In the genomic region with DNA sequence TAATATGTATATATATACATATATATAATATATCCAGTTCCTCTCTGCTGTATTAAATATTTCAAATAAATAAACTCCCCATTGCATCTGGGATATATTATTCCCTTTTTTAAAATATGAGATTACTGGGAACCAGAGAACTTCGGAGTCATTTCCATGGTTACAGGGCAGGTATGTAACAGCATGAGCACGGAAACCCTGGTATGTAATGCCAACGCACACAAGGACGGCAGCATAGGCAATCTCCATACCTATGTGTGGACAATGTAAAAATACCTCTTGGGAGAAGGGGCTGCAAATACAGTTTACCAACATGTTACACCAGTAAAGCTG, we compare ENCODE assay signal across 9 cellular contexts.
A peak's percentile ranks its signal among the peaks of the same experiment; 100 is the strongest.
DNase-seq lines count a peak whose midpoint lies in the region; ATAC-seq, FAIRE-seq and TF ChIP-seq lines count a peak whose summit lies in the region.
"Had no signal": no experiment of that assay in that cellular context is flagged by ENCODE, and none has a peak within 500 bp of the region (broad histone marks: within the 10 kb centered on the region; RNA-seq: fewer than 3 reads in every experiment).

No MANE protein-coding gene starts in this region.

- H3K4me1 ChIP-seq in CD8-positive, alpha-beta memory T cell (ENCODE audit: insufficient read depth, low read length), result peaks cover 4% of the 10 kb centered on the region
- no peaks in the 10 kb centered on the region for H3K4me1 ChIP-seq in HUES64 (ENCODE audit: insufficient read depth, low read length)
- H3K4me1 ChIP-seq in H1 (replicated peaks in 1 of 4; ENCODE audit: control insufficient read depth in 3 of 4, insufficient read depth in 4 of 4, low read length in 3 of 4), result peaks cover 0 to 3% (median 0%) of the 10 kb centered on the region in 4 experiments; a peak in 1 of 7 replicates
- no peaks in the 10 kb centered on the region for H3K4me1 ChIP-seq in prostate gland (replicated peaks)

- no peak for TF ChIP-seq EP300 in H1 (IDR thresholded peaks at IDR 0.05; ENCODE audit: borderline replicate concordance in 1 of 2, low read depth in 2 of 2, low read length in 2 of 2)

- no peak for TF ChIP-seq RAD21 in H1 (IDR thresholded peaks at IDR 0.05 in 1 of 2, conservative IDR thresholded peaks at IDR 0.05 in 1 of 2; ENCODE audit: low read depth in 2 of 2, low read length in 2 of 2)

- peaks cover 0 to 7% (median 0%) of the 10 kb centered on the region in 5 donors for H3K9me3 Mint-ChIP-seq in CD8-positive, alpha-beta memory T cell

- H3K27me3 ChIP-seq in CD8-positive, alpha-beta memory T cell (ENCODE audit: insufficient read depth, low read length, poor library complexity, severe bottlenecking), result no peaks in the 10 kb centered on the region
- no peaks in the 10 kb centered on the region; the same call in 1 of the 2 replicates for H3K27me3 ChIP-seq in HUES64 (ENCODE audit: insufficient read depth, low read length)
- no peaks in the 10 kb centered on the region for H3K27me3 ChIP-seq in H1 (replicated peaks in 1 of 4; ENCODE audit: control insufficient read depth in 3 of 4, extremely low read depth in 1 of 4, insufficient read depth in 3 of 4, low read length in 3 of 4)
- H3K27me3 ChIP-seq in prostate gland (replicated peaks; ENCODE audit: insufficient read depth), result no peaks in the 10 kb centered on the region

- H3K4me3 ChIP-seq in CD8-positive, alpha-beta memory T cell (ENCODE audit: low read length), result peak overlapping the region; percentile 70
- H3K4me3 ChIP-seq in HUES64 (ENCODE audit: low read length) (peak overlapping the region; percentile 59; the same call in 1 of the 2 replicates), H1 (ENCODE audit: extremely low read depth in 1 of 4, insufficient read depth in 2 of 4, low read depth in 3 of 4, low read length in 4 of 4) (peak overlapping the region in 3 of 4 experiments; percentile 33 to 59 (median 56); a peak in 3 of 8 replicates), prostate gland (peak overlapping the region; percentile 39 to 42)

- H4K8ac ChIP-seq in H1 (ENCODE audit: extremely low read depth, insufficient read depth, low read length), result no peak overlapping the region

- no peak overlapping the region for H2BK20ac ChIP-seq in H1 (ENCODE audit: low read length)

- no peaks in the 10 kb centered on the region for H3K36me3 ChIP-seq in CD8-positive, alpha-beta memory T cell (ENCODE audit: insufficient read depth, low read length)
- H3K36me3 ChIP-seq in HUES64 (ENCODE audit: insufficient read depth, low read length) (no peaks in the 10 kb centered on the region), H1 (ENCODE audit: control insufficient read depth in 2 of 4, insufficient read depth in 4 of 4, low read length in 3 of 4) (no peaks in the 10 kb centered on the region), prostate gland (no peaks in the 10 kb centered on the region)

- no peak overlapping the region for H3K4ac ChIP-seq in H1 (replicated peaks; ENCODE audit: insufficient read length, low read depth, low read length)

- H3K56ac ChIP-seq in H1 (replicated peaks; ENCODE audit: insufficient read length, low read depth, low read length), result no peak overlapping the region

- 94% methylated on average over 4 of the region's 4 CpGs for WGBS in HUES64
- WGBS in H1 (ENCODE audit: extremely low coverage in 1 of 2, insufficient coverage in 1 of 2, insufficient read length in 1 of 2, insufficient replicate concordance in 2 of 2, low coverage in 1 of 2, low lambda C conversion rate in 2 of 2, missing lambda C conversion rate in 1 of 2), 2 experiments, result 57% methylated on average over 3 of the region's 4 CpGs; no CpG with 5 or more reads in 1 of the 2 experiments
- 0% methylated on average over 4 of the region's 4 CpGs for WGBS in prostate gland

- no peak overlapping the region for H2AFZ ChIP-seq in H1 (ENCODE audit: low read length)

- no peak overlapping the region for H3K23ac ChIP-seq in H1 (ENCODE audit: insufficient read length)

- no peak overlapping the region for H2AK5ac ChIP-seq in H1 (ENCODE audit: low read depth, low read length)

- TF ChIP-seq POLR2A in H1 (IDR thresholded peaks at IDR 0.05; ENCODE audit: control extremely low read depth in 1 of 2, low read depth in 2 of 2, low read length in 2 of 2) (no peak), prostate gland (IDR thresholded peaks at IDR 0.05) (no peak), erythroblast (IDR thresholded peaks at IDR 0.05; ENCODE audit: low read length) (no peak)

- no peak overlapping the region for H3K14ac ChIP-seq in H1 (ENCODE audit: insufficient read length)

- peaks cover 0 to 5% (median 0%) of the 10 kb centered on the region in 3 donors for H3K36me3 Mint-ChIP-seq in CD8-positive, alpha-beta memory T cell

- POLR2A ChIA-PET in CD8-positive, alpha-beta memory T cell (lab: Charles Lee), result no interaction called here
- POLR2A ChIA-PET in H1 (lab: Charles Lee; ENCODE audit: partially characterized antibody), result interaction anchor here (1.0 kb wide), 1 partner anchor 63 kb away, joined by 3 read pairs; a partner anchor contains a TSS

- no peak overlapping the region for H3K27ac ChIP-seq in CD8-positive, alpha-beta memory T cell (ENCODE audit: low read depth, low read length)
- no peak overlapping the region for H3K27ac ChIP-seq in HUES64 (ENCODE audit: low read depth, low read length)
- no peak overlapping the region for H3K27ac ChIP-seq in H1 (ENCODE audit: low read depth, low read length)
- H3K27ac ChIP-seq in prostate gland, result no peak overlapping the region

- H3K27ac Mint-ChIP-seq in CD8-positive, alpha-beta memory T cell, result peak overlapping the region in 5 of 8 donors; percentile 35 to 92 (median 90)

- CTCF ChIA-PET in CD8-positive, alpha-beta memory T cell (lab: Charles Lee), result interaction anchor here (1.5 kb wide), 1 partner anchor 26 kb away, joined by 6 read pairs; no protein-coding TSS in a partner anchor
- CTCF ChIA-PET in H1 (lab: Charles Lee; ENCODE audit: partially characterized antibody), result interaction anchor here (0.7 to 2.8 kb wide), 8 partner anchors 10 to 241 kb away, joined by 3 to 10 read pairs (median 4); no protein-coding TSS in a partner anchor

- H3K4me1 Mint-ChIP-seq in CD8-positive, alpha-beta memory T cell, result peaks cover 7 to 49% (median 17%) of the 10 kb centered on the region in 3 donors

- H3K23me2 ChIP-seq in H1 (ENCODE audit: low read depth, low read length), result no peaks in the 10 kb centered on the region

- in situ Hi-C loops in G401 (cut with HindIII; ENCODE audit: low sequenced_read_pairs), result no loop called here

- no peaks in the 10 kb centered on the region for H4K20me1 ChIP-seq in H1 (replicated peaks in 1 of 2; ENCODE audit: control insufficient read depth in 1 of 2, insufficient read depth in 2 of 2, low read length in 2 of 2)

- H2BK12ac ChIP-seq in H1 (ENCODE audit: low read depth, low read length), result no peak overlapping the region

- ATAC-seq in HG03097 (IDR thresholded peaks at IDR 0.05; ENCODE audit: low FRiP score, unreplicated experiment), result no peak

- H3K27me3 Mint-ChIP-seq in CD8-positive, alpha-beta memory T cell, result peaks cover 0 to 5% of the 10 kb centered on the region in 2 donors

- FAIRE-seq in H1 (lab: Jason Lieb, UNC), result no peak

- H3K9ac ChIP-seq in HUES64 (ENCODE audit: low read depth, low read length) (no peak overlapping the region), H1 (replicated peaks in 1 of 4; ENCODE audit: extremely low read depth in 1 of 4, low read depth in 3 of 4, low read length in 3 of 4) (no peak overlapping the region)

- H3K18ac ChIP-seq in H1 (ENCODE audit: extremely low read depth, low read length), result no peak overlapping the region; the same call in 1 of the 2 replicates

- intact Hi-C loops in prostate gland (cut with DNase I), result no loop called here

- no peaks in the 10 kb centered on the region for H3K79me1 ChIP-seq in H1 (ENCODE audit: low read depth, low read length)

- H4K91ac ChIP-seq in H1 (replicated peaks; ENCODE audit: insufficient read length, low read length), result no peak overlapping the region

- no peaks in the 10 kb centered on the region for H3K79me2 ChIP-seq in H1 (ENCODE audit: control insufficient read depth in 1 of 2, insufficient read depth in 2 of 2, low read length in 2 of 2)

- H2BK15ac ChIP-seq in H1 (ENCODE audit: low read length), result no peak overlapping the region

- H2BK120ac ChIP-seq in H1 (replicated peaks; ENCODE audit: low read depth, low read length), result no peak overlapping the region

- H3K4me3 Mint-ChIP-seq in CD8-positive, alpha-beta memory T cell, result peak overlapping the region; percentile 85 to 95 (median 87)

- no peak overlapping the region for H2BK5ac ChIP-seq in H1 (ENCODE audit: low read depth, low read length)

- DNase-seq in CD8-positive, alpha-beta memory T cell, result no peak
- DNase-seq in H1 (ENCODE audit: low read depth in 1 of 2, low spot score in 2 of 2) (no peak), prostate gland (ENCODE audit: low spot score) (no peak), NCI-H524 (lab: John Stamatoyannopoulos, UW) (no peak), G401 (ENCODE audit: low spot score) (no peak), erythroblast (lab: John Stamatoyannopoulos, UW) (no peak)
- DNase-seq: SHP77 treated with DMSO at 0.1 percent for 48 hours had no signal

- peak overlapping the region; percentile 54 to 61; a peak in 2 of 4 replicates for H3K4me2 ChIP-seq in H1 (ENCODE audit: insufficient read depth in 1 of 2, low read depth in 2 of 2, low read length in 2 of 2)

- no peak for TF ChIP-seq CTCF in H1 (IDR thresholded peaks at IDR 0.05; ENCODE audit: control extremely low read depth in 1 of 3, insufficient read depth in 1 of 3, low read depth in 1 of 3, low read length in 3 of 3)
- no peak for TF ChIP-seq CTCF in prostate gland (IDR thresholded peaks at IDR 0.05)

- H3K9me3 ChIP-seq in CD8-positive, alpha-beta memory T cell (ENCODE audit: low read length), result no peaks in the 10 kb centered on the region
- H3K9me3 ChIP-seq in HUES64 (ENCODE audit: insufficient read depth, low read depth, low read length), result no peaks in the 10 kb centered on the region
- H3K9me3 ChIP-seq in H1 (ENCODE audit: insufficient read depth in 2 of 2, low read depth in 1 of 2, low read length in 1 of 2), result no peaks in the 10 kb centered on the region
- no peaks in the 10 kb centered on the region for H3K9me3 ChIP-seq in prostate gland

- no peak overlapping the region for H4K5ac ChIP-seq in H1 (ENCODE audit: insufficient read length, low read depth, low read length)

TF ChIP-seq in H1, 55 proteins besides CTCF, POLR2A, EP300 and RAD21 (continues in another document):
- TF ChIP-seq ASH2L (IDR thresholded peaks at IDR 0.05; ENCODE audit: low read length) (no peak), FOSL1 (IDR thresholded peaks at IDR 0.05; ENCODE audit: insufficient read depth, low read depth, low read length) (no peak), KDM5A (IDR thresholded peaks at IDR 0.05; ENCODE audit: low read length) (no peak), RBBP5 (IDR thresholded peaks at IDR 0.05; ENCODE audit: borderline replicate concordance, low read depth, low read length) (no peak)
